Comparison of ENCODE assay signal across 14 cellular contexts in genomic region chr10:88964360-88964759, GRCh38. TPM values are rescaled to one million over a fixed set of nuclear protein-coding genes. Genes with fewer than 3 reads are reported as not detected.
A peak's percentile ranks its signal among the peaks of the same experiment; 100 is the strongest.
DNase-seq lines count a peak whose midpoint lies in the region; ATAC-seq and TF ChIP-seq lines count a peak whose summit lies in the region.
"Had no signal": no experiment of that assay in that cellular context is flagged by ENCODE, and none has a peak within 500 bp of the region (broad histone marks: within the 10 kb centered on the region; RNA-seq: fewer than 3 reads in every experiment).

No MANE protein-coding gene starts in this region.

- no CpG with 5 or more reads among the region's 1 CpG for WGBS in mesendoderm (ENCODE audit: extremely low coverage, insufficient coverage, low lambda C conversion rate)
- 100% methylated on average over 1 of the region's 1 CpG for WGBS in smooth muscle cell (ENCODE audit: low lambda C conversion rate)
- WGBS in aorta, 2 donors = 8 to 9% methylated on average over 1 of the region's 1 CpG

- no peaks in the 10 kb centered on the region for H3F3A ChIP-seq in smooth muscle cell (ENCODE audit: low read depth)

- ATAC-seq in T-helper 17 cell (no peak), aorta (ENCODE audit: low FRiP score) (no peak)
- ATAC-seq: CD8-positive, alpha-beta T cell; HCT116 had no signal

- no peak overlapping the region for H3K4me3 Mint-ChIP-seq in T-helper 17 cell
- H3K4me3 Mint-ChIP-seq in CD8-positive, alpha-beta memory T cell = no peak overlapping the region
- H3K4me3 Mint-ChIP-seq: CD8-positive, alpha-beta T cell had no signal

- no peak overlapping the region for H3K4ac ChIP-seq in mesendoderm (ENCODE audit: low read depth, low read length)

- H3K36me3 Mint-ChIP-seq in T-helper 17 cell (ENCODE audit: low read depth) = no peaks in the 10 kb centered on the region
- H3K36me3 Mint-ChIP-seq in CD8-positive, alpha-beta memory T cell = no peaks in the 10 kb centered on the region
- H3K36me3 Mint-ChIP-seq: CD14-positive monocyte; CD8-positive, alpha-beta T cell had no signal

- no peak overlapping the region for H3K56ac ChIP-seq in mesendoderm (ENCODE audit: low read length)

- no peak overlapping the region for H3K9ac ChIP-seq in mesendoderm (ENCODE audit: low read length)
- H3K9ac ChIP-seq in smooth muscle cell (ENCODE audit: low read depth) = no peak overlapping the region

- no peaks in the 10 kb centered on the region for H3K79me1 ChIP-seq in mesendoderm (ENCODE audit: low read length)

- peaks cover 26% of the 10 kb centered on the region for H3K4me1 Mint-ChIP-seq in T-helper 17 cell
- H3K4me1 Mint-ChIP-seq in CD8-positive, alpha-beta memory T cell = peaks cover 21 to 27% (median 27%) of the 10 kb centered on the region in 3 donors

- H3K4me3 ChIP-seq in mesendoderm (ENCODE audit: low read length) = no peak overlapping the region
- no peak overlapping the region for H3K4me3 ChIP-seq in smooth muscle cell
- no peak overlapping the region for H3K4me3 ChIP-seq in aorta (ENCODE audit: low read length in 2 of 2)
- H3K4me3 ChIP-seq in CD8-positive, alpha-beta memory T cell (ENCODE audit: low read length) = no peak overlapping the region
- H3K4me3 ChIP-seq in WERI-Rb-1 (ENCODE audit: low read depth, low read length) = no peak overlapping the region

- no peak overlapping the region for H4K5ac ChIP-seq in mesendoderm (ENCODE audit: low read length)

- no peaks in the 10 kb centered on the region for H3K9me3 Mint-ChIP-seq in CD8-positive, alpha-beta memory T cell
- H3K9me3 Mint-ChIP-seq: CD14-positive monocyte; CD8-positive, alpha-beta T cell had no signal

- H4K8ac ChIP-seq in mesendoderm (ENCODE audit: low read depth, low read length) = no peak overlapping the region

- no peak overlapping the region for H2BK15ac ChIP-seq in mesendoderm (replicated peaks; ENCODE audit: low read depth)

- no peaks in the 10 kb centered on the region for H3K9me3 ChIP-seq in T-helper 17 cell (ENCODE audit: control insufficient read depth, low read length, poor library complexity, severe bottlenecking)
- no peaks in the 10 kb centered on the region for H3K9me3 ChIP-seq in smooth muscle cell (replicated peaks; ENCODE audit: low read depth)
- H3K9me3 ChIP-seq in aorta (ENCODE audit: control insufficient read depth, low read length) = no peaks in the 10 kb centered on the region
- H3K9me3 ChIP-seq in CD8-positive, alpha-beta memory T cell (ENCODE audit: low read length) = no peaks in the 10 kb centered on the region
- no peaks in the 10 kb centered on the region for H3K9me3 ChIP-seq in WERI-Rb-1 (ENCODE audit: severe bottlenecking)
- H3K9me3 ChIP-seq: BE2C, Caco-2 had no signal

- no peaks in the 10 kb centered on the region for H3K36me3 ChIP-seq in mesendoderm (ENCODE audit: control insufficient read depth, insufficient read depth, low read length)
- H3K36me3 ChIP-seq in smooth muscle cell (ENCODE audit: low read depth) = no peaks in the 10 kb centered on the region
- H3K36me3 ChIP-seq in aorta (ENCODE audit: control insufficient read depth in 1 of 2, insufficient read depth in 2 of 2, low read length in 1 of 2) = no peaks in the 10 kb centered on the region
- H3K36me3 ChIP-seq in CD8-positive, alpha-beta memory T cell (ENCODE audit: insufficient read depth, low read length) = no peaks in the 10 kb centered on the region
- H3K36me3 ChIP-seq in WERI-Rb-1 = no peaks in the 10 kb centered on the region
- H3K36me3 ChIP-seq: BE2C had no signal

- H3K27me3 Mint-ChIP-seq in T-helper 17 cell = no peaks in the 10 kb centered on the region
- H3K27me3 Mint-ChIP-seq in CD8-positive, alpha-beta memory T cell = no peaks in the 10 kb centered on the region

- TF ChIP-seq CTCF in smooth muscle cell (IDR thresholded peaks at IDR 0.05; ENCODE audit: borderline replicate concordance, insufficient read depth, poor library complexity, severe bottlenecking) (no peak), WERI-Rb-1 (IDR thresholded peaks at IDR 0.05; ENCODE audit: low read depth, low read length) (no peak)

- intact Hi-C loops in aorta (cut with DNase I) = no loop called here

- H3K23ac ChIP-seq in mesendoderm (ENCODE audit: low read length) = no peak overlapping the region

- no peak for DNase-seq in T-helper 17 cell
- no peak for DNase-seq in mesendoderm
- DNase-seq in smooth muscle cell (lab: John Stamatoyannopoulos, UW; ENCODE audit: unreplicated experiment) = no peak
- no peak for DNase-seq in aorta
- no peak for DNase-seq in CD8-positive, alpha-beta memory T cell
- no peak for DNase-seq in germinal center (ENCODE audit: low spot score)
- no peak for DNase-seq in WERI-Rb-1
- DNase-seq: BE2C; Caco-2; CD8-positive, alpha-beta T cell; DND-41; GDM1 had no signal

- peak overlapping the region; percentile 69 for H3K27ac Mint-ChIP-seq in T-helper 17 cell
- no peak overlapping the region for H3K27ac Mint-ChIP-seq in CD8-positive, alpha-beta memory T cell
- H3K27ac Mint-ChIP-seq: CD8-positive, alpha-beta T cell had no signal

- H3K27ac ChIP-seq in mesendoderm (ENCODE audit: low read depth, low read length) (no peak overlapping the region), smooth muscle cell (ENCODE audit: low read depth) (no peak overlapping the region), aorta (ENCODE audit: low read depth in 1 of 2, low read length in 2 of 2) (peak overlapping the region; percentile 64 to 90), WERI-Rb-1 (no peak overlapping the region)
- H3K27ac ChIP-seq in CD8-positive, alpha-beta memory T cell (ENCODE audit: low read depth, low read length) = no peak overlapping the region

- POLR2A ChIA-PET in CD8-positive, alpha-beta memory T cell (lab: Charles Lee) = no interaction called here

- H2AFZ ChIP-seq in smooth muscle cell (ENCODE audit: low read depth) = peak overlapping the region; percentile 28

- H3K4me1 ChIP-seq in mesendoderm (ENCODE audit: control insufficient read depth, low read depth, low read length) (no peaks in the 10 kb centered on the region), smooth muscle cell (ENCODE audit: low read depth) (peaks cover 7% of the 10 kb centered on the region), aorta (ENCODE audit: control insufficient read depth in 1 of 2, insufficient read depth in 2 of 2, low read length in 2 of 2) (peaks cover 7 to 16% of the 10 kb centered on the region in 2 donors)
- H3K4me1 ChIP-seq in CD8-positive, alpha-beta memory T cell (ENCODE audit: insufficient read depth, low read length) = peaks cover 17% of the 10 kb centered on the region
- H3K4me1 ChIP-seq: BE2C, Caco-2 had no signal

- H3K79me2 ChIP-seq in mesendoderm (ENCODE audit: control insufficient read depth, insufficient read depth, low read length) = no peaks in the 10 kb centered on the region
- no peaks in the 10 kb centered on the region for H3K79me2 ChIP-seq in smooth muscle cell (ENCODE audit: low read depth)

- CTCF ChIA-PET in CD8-positive, alpha-beta memory T cell (lab: Charles Lee) = interaction anchor here (1.2 kb wide), 1 partner anchor 18 kb away, joined by 4 read pairs; no protein-coding TSS in a partner anchor

- H2BK120ac ChIP-seq in mesendoderm (ENCODE audit: low read depth, low read length) = no peak overlapping the region

- no peaks in the 10 kb centered on the region for H4K20me1 ChIP-seq in smooth muscle cell (ENCODE audit: low read depth)

- no peak overlapping the region for H3K4me2 ChIP-seq in mesendoderm (ENCODE audit: low read length)
- H3K4me2 ChIP-seq in smooth muscle cell = no peak overlapping the region

- no peak overlapping the region for H2AK5ac ChIP-seq in mesendoderm (ENCODE audit: low read length)

- H2BK5ac ChIP-seq in mesendoderm (ENCODE audit: low read length) = no peak overlapping the region

- peak overlapping the region; percentile 14 for H3K18ac ChIP-seq in mesendoderm (ENCODE audit: low read length)

- H3K27me3 ChIP-seq in mesendoderm (ENCODE audit: insufficient read depth, low read length, poor library complexity) (no peaks in the 10 kb centered on the region), smooth muscle cell (ENCODE audit: low read depth) (no peaks in the 10 kb centered on the region), aorta (ENCODE audit: control insufficient read depth in 1 of 2, insufficient read depth in 2 of 2, low read length in 1 of 2) (no peaks in the 10 kb centered on the region), WERI-Rb-1 (ENCODE audit: insufficient read depth, low read depth, severe bottlenecking) (no peaks in the 10 kb centered on the region)
- H3K27me3 ChIP-seq in CD8-positive, alpha-beta memory T cell (ENCODE audit: insufficient read depth, low read length, poor library complexity, severe bottlenecking) = no peaks in the 10 kb centered on the region
- H3K27me3 ChIP-seq: BE2C had no signal

RNA-seq across cellular contexts. Expression of gene ACTA2, which starts 11.8 kb away (rescaled TPM):
- total RNA-seq in T-helper 17 cell (1 to 10 TPM; 3.8 to 4.6 TPM), smooth muscle cell (2,305 and 2,362 TPM in 2 replicates), aorta (1,000 to 10,000 TPM; 3,684 to 9,611 TPM)
- polyA plus RNA-seq in mesendoderm (2013, experiment 1 of 2) = 1.5 TPM
- 1.6 TPM for polyA plus RNA-seq in mesendoderm (2013, experiment 2 of 2)
- polyA plus RNA-seq in smooth muscle cell (3,088 and 4,814 TPM in 2 replicates), aorta (1,000 to 10,000 TPM; 3,163 to 4,826 TPM)
- 10 to 100 TPM; 35.0 to 37.1 TPM for total RNA-seq in CD8-positive, alpha-beta memory T cell
- polyA plus RNA-seq in CD8-positive, alpha-beta memory T cell = 24.4 TPM
- total RNA-seq: Caco-2 had no signal

RNA-seq across cellular contexts. Expression of gene FAS, which starts 26.2 kb away (rescaled TPM):
- 10 to 100 TPM; 80.0 to 82.8 TPM for total RNA-seq in T-helper 17 cell
- polyA plus RNA-seq in mesendoderm (2013, experiment 1 of 2) = 0.66 TPM
- 0.88 TPM for polyA plus RNA-seq in mesendoderm (2013, experiment 2 of 2)
- total RNA-seq in smooth muscle cell = 21.8 and 26.7 TPM in 2 replicates
- 9.9 and 14.4 TPM in 2 replicates for polyA plus RNA-seq in smooth muscle cell
- 10 to 100 TPM; 27.4 to 28.5 TPM for total RNA-seq in aorta
- polyA plus RNA-seq in aorta = 10 to 100 TPM in 1 of 2 donors, 1 to 10 TPM in 1; 9.5 to 28.5 TPM
- total RNA-seq in CD8-positive, alpha-beta memory T cell = 10 to 100 TPM; 77.9 to 78.5 TPM
- polyA plus RNA-seq in CD8-positive, alpha-beta memory T cell = 41.6 TPM
- total RNA-seq: Caco-2 had no signal

Comparison
In these comparisons a context has a peak if more than half of its experiments do, and no peak if none do; other contexts are left out.
1. H3K27ac ChIP-seq: peak in aorta (2 of 2); none in mesendoderm (single experiment), smooth muscle cell (single experiment), CD8-positive, alpha-beta memory T cell (single experiment) and WERI-Rb-1 (single experiment).
2. RNA of gene ACTA2, which starts 11.8 kb away (total RNA-seq): 3,684 to 9,611 TPM in aorta and 2,305 to 2,362 TPM in smooth muscle cell; 35.0 to 37.1 TPM in CD8-positive, alpha-beta memory T cell and 3.8 to 4.6 TPM in T-helper 17 cell; every median in the first group is over 10 times any median in the second.